1 cellular context compared by ENCODE assay signal in genomic region chr10:75294518-75294865, GRCh38.
TF ChIP-seq lines count a peak whose summit lies in the region.

No MANE protein-coding gene starts in this region.

TF ChIP-seq in GM12878, 131 proteins besides CTCF, POLR2A, EP300 and RAD21 (continued from another document):
- TF ChIP-seq PRDM15 (CRISPR knock-in tag; IDR thresholded peaks at IDR 0.05), result no peak
- TF ChIP-seq PML (IDR thresholded peaks at IDR 0.05; ENCODE audit: low read length), result no peak
